14 cellular contexts compared by ENCODE assay signal in genomic region chr20:20064303-20064702, GRCh38. TPM values are rescaled to one million over a fixed set of nuclear protein-coding genes. Genes with fewer than 3 reads are reported as not detected.
"Had no signal": no experiment of that assay in that cellular context is flagged by ENCODE, and none has a peak within 500 bp of the region (broad histone marks: within the 10 kb centered on the region; RNA-seq: fewer than 3 reads in every experiment).

No MANE protein-coding gene starts in this region.

- H3K4me3 ChIP-seq: lung, tibial artery, vagina had no signal

- H3K27ac ChIP-seq: parathyroid adenoma, tibial artery, vagina had no signal

- H3K4me1 ChIP-seq: parathyroid adenoma, tibial artery, vagina had no signal

- DNase-seq: activated CD4-positive, alpha-beta memory T cell treated with anti-CD3 and anti-CD28 coated beads for 36 hours; activated CD4-positive, alpha-beta T cell treated with anti-CD3 and anti-CD28 coated beads for 1 hour; activated gamma-delta T cell; activated T-cell treated with anti-CD3 and anti-CD28 coated beads, Interleukin-2, amount 50 U/mL, for 4 hours; anterior cingulate cortex; dermis blood vessel endothelial cell; midbrain; naive B cell; tibial artery had no signal

- H3K36me3 ChIP-seq: tibial artery, vagina had no signal

- H3K9me3 ChIP-seq: tibial artery, vagina had no signal

- ATAC-seq: activated T-cell treated with anti-CD3 and anti-CD28 coated beads, Interleukin-2, amount 50 U/mL, for 4 hours; stimulated activated effector memory CD8-positive, alpha-beta T cell treated with anti-CD3 and anti-CD28 coated beads, Interleukin-12 subunit alpha, Interleukin-12 subunit beta, amount 100 ng/mL, for 72 hours had no signal

- H3K27me3 ChIP-seq: vagina had no signal

RNA-seq across cellular contexts. Expression of gene CFAP61, which starts 12.0 kb away (rescaled TPM):
- total RNA-seq: activated CD4-positive, alpha-beta memory T cell treated with anti-CD3 and anti-CD28 coated beads for 36 hours; dermis blood vessel endothelial cell had no signal
- polyA plus RNA-seq: esophagus had no signal
